ENCODE assay signal across 8 cellular contexts in the genomic region with DNA sequence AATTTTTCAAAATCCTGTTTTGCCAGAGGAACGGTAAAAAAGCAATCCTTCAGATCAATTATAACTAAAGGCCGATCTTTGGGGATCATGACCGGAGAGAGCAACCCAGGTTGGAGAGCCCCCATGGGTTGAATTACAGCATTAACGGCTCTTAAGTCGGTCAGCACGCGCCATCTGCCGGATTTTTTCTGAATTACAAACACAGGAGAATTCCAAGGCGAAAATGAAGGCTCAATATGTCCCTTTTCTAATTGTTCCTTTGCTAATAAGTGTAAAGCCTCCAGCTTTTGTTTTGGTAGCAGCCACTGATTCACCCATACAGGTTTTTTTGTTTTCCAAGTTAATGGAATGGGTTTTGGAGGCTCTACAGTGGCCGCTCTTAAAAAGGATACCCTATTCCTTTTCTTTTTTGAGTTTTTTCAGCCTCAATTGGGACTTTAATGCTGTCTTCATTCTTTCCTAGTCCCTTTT. TPM values are rescaled to one million over a fixed set of nuclear protein-coding genes. Genes with fewer than 3 reads are reported as not detected.
DNase-seq lines count a peak whose midpoint lies in the region; ATAC-seq, FAIRE-seq and TF ChIP-seq lines count a peak whose summit lies in the region.

No MANE protein-coding gene starts in this region.

- dilution Hi-C loops in endothelial cell of umbilical vein (cut with MboI; ENCODE audit: extremely low pct_ligation_motif_present, low sequenced_read_pairs): no loop called here

- no peak overlapping the region for H2AFZ ChIP-seq in endothelial cell of umbilical vein (ENCODE audit: low read depth, low read length)

- H3K9me3 ChIP-seq in BLaER1 (no peaks in the 10 kb centered on the region), endothelial cell of umbilical vein (replicated peaks; ENCODE audit: control insufficient read depth, insufficient read depth, low read length) (no peaks in the 10 kb centered on the region)

- H3K4me2 ChIP-seq in BLaER1 (peak overlapping the region; percentile 88), endothelial cell of umbilical vein (ENCODE audit: insufficient read depth, low read length) (no peak overlapping the region)

- H3K27me3 ChIP-seq in BLaER1: no peaks in the 10 kb centered on the region
- no peaks in the 10 kb centered on the region for H3K27me3 ChIP-seq in HL-60 (ENCODE audit: insufficient read depth, poor library complexity, severe bottlenecking)
- H3K27me3 ChIP-seq in endothelial cell of umbilical vein (ENCODE audit: control insufficient read depth in 2 of 2, insufficient read depth in 2 of 2, low read length in 2 of 2): no peaks in the 10 kb centered on the region

- H3K36me3 Mint-ChIP-seq in activated CD8-positive, alpha-beta T cell treated with anti-CD3 and anti-CD28 coated beads, Interleukin-2, amount 10 ng/mL, durations not matched to agents 7 days and 5 days (ENCODE audit: low read depth): no peaks in the 10 kb centered on the region
- no peaks in the 10 kb centered on the region for H3K36me3 Mint-ChIP-seq in nephron progenitor cell (ENCODE audit: low read depth)

- H3K4me3 ChIP-seq in BLaER1: no peak overlapping the region
- H3K4me3 ChIP-seq in HL-60 (replicated peaks; ENCODE audit: insufficient read depth, low read length): no peak overlapping the region
- H3K4me3 ChIP-seq in endothelial cell of umbilical vein (replicated peaks in 1 of 3; ENCODE audit: insufficient read depth in 1 of 3, low read depth in 1 of 3, low read length in 3 of 3): no peak overlapping the region

- H3K9me1 ChIP-seq in endothelial cell of umbilical vein (replicated peaks; ENCODE audit: control insufficient read depth, extremely low read depth, insufficient read depth, low read length): no peaks in the 10 kb centered on the region

- no peak overlapping the region for H3K4me3 Mint-ChIP-seq in activated CD8-positive, alpha-beta T cell treated with anti-CD3 and anti-CD28 coated beads, Interleukin-2, amount 10 ng/mL, durations not matched to agents 7 days and 5 days
- H3K4me3 Mint-ChIP-seq in nephron progenitor cell: no peak overlapping the region

- H3K36me3 ChIP-seq in BLaER1 (no peaks in the 10 kb centered on the region), endothelial cell of umbilical vein (ENCODE audit: control insufficient read depth in 2 of 2, extremely low read depth in 1 of 2, insufficient read depth in 2 of 2, low read length in 2 of 2) (no peaks in the 10 kb centered on the region)

- H3K27me3 Mint-ChIP-seq in activated CD8-positive, alpha-beta T cell treated with anti-CD3 and anti-CD28 coated beads, Interleukin-2, amount 10 ng/mL, durations not matched to agents 7 days and 5 days (ENCODE audit: low read depth): no peaks in the 10 kb centered on the region
- peaks cover 4% of the 10 kb centered on the region for H3K27me3 Mint-ChIP-seq in nephron progenitor cell (ENCODE audit: low read depth, poor library complexity)

- no peak for TF ChIP-seq POLR2A in endothelial cell of umbilical vein (IDR thresholded peaks at IDR 0.05; ENCODE audit: low read depth, low read length)

- POLR2A ChIA-PET in activated CD8-positive, alpha-beta T cell treated with anti-CD3 and anti-CD28 coated beads, Interleukin-2, amount 10 ng/mL, durations not matched to agents 7 days and 5 days (lab: Charles Lee): no interaction called here
- POLR2A ChIA-PET in endothelial cell of umbilical vein (lab: Charles Lee): interaction anchor here (0.6 kb wide), 1 partner anchor 10 kb away, joined by 4 read pairs; no protein-coding TSS in a partner anchor

- peak; percentile 85 for FAIRE-seq in endothelial cell of umbilical vein (lab: Jason Lieb, UNC)

- H3K27ac ChIP-seq in BLaER1: no peak overlapping the region
- no peak overlapping the region for H3K27ac ChIP-seq in HL-60 (replicated peaks)
- no peak overlapping the region for H3K27ac ChIP-seq in endothelial cell of umbilical vein (ENCODE audit: insufficient read depth, low read depth, low read length)

- no peak overlapping the region for H3K27ac Mint-ChIP-seq in activated CD8-positive, alpha-beta T cell treated with anti-CD3 and anti-CD28 coated beads, Interleukin-2, amount 10 ng/mL, durations not matched to agents 7 days and 5 days
- no peak overlapping the region for H3K27ac Mint-ChIP-seq in nephron progenitor cell

- DNase-seq in HL-60 (ENCODE audit: low read depth in 1 of 2, low spot score in 1 of 2) (peak in 1 of 2 experiments; percentile 75), NK-92 (lab: John Stamatoyannopoulos, UW; ENCODE audit: unreplicated experiment) (peak; percentile 2), endothelial cell of umbilical vein (ENCODE audit: low read depth, low spot score) (peak; percentile 64), nephron progenitor cell (peak; percentile 76), stromal cell of bone marrow (ENCODE audit: low read depth) (peak; percentile 38)
- peak; percentile 84 for DNase-seq in activated CD8-positive, alpha-beta T cell treated with anti-CD3 and anti-CD28 coated beads, Interleukin-2, amount 10 ng/mL, durations not matched to agents 7 days and 5 days

- H4K20me1 ChIP-seq in BLaER1: no peaks in the 10 kb centered on the region
- no peaks in the 10 kb centered on the region for H4K20me1 ChIP-seq in endothelial cell of umbilical vein (replicated peaks; ENCODE audit: control insufficient read depth, extremely low read depth, insufficient read depth, low read length)

- BruUV-seq in endothelial cell of umbilical vein (replicated peaks; lab: Mats Ljungman, UMichigan): no TSS peak

- H3K79me2 ChIP-seq in endothelial cell of umbilical vein (ENCODE audit: control insufficient read depth, insufficient read depth, low read length): no peaks in the 10 kb centered on the region

- TF ChIP-seq CTCF in HL-60 (IDR thresholded peaks at IDR 0.05; ENCODE audit: insufficient read depth, low read length): peak; percentile 33
- peak; percentile 47 to 49 for TF ChIP-seq CTCF in endothelial cell of umbilical vein (IDR thresholded peaks at IDR 0.05; ENCODE audit: extremely low read depth in 1 of 2, insufficient read depth in 1 of 2, low read depth in 1 of 2, low read length in 2 of 2)
- TF ChIP-seq CTCF in nephron progenitor cell (IDR thresholded peaks at IDR 0.05): peak; percentile 73

- no peaks in the 10 kb centered on the region for H3K9me3 Mint-ChIP-seq in activated CD8-positive, alpha-beta T cell treated with anti-CD3 and anti-CD28 coated beads, Interleukin-2, amount 10 ng/mL, durations not matched to agents 7 days and 5 days (ENCODE audit: insufficient read depth)
- no peaks in the 10 kb centered on the region for H3K9me3 Mint-ChIP-seq in nephron progenitor cell

- peaks cover 17% of the 10 kb centered on the region for H3K4me1 Mint-ChIP-seq in activated CD8-positive, alpha-beta T cell treated with anti-CD3 and anti-CD28 coated beads, Interleukin-2, amount 10 ng/mL, durations not matched to agents 7 days and 5 days (ENCODE audit: low read depth)
- H3K4me1 Mint-ChIP-seq in nephron progenitor cell: peaks cover 44% of the 10 kb centered on the region

- intact Hi-C loops in endothelial cell of umbilical vein (cut with micrococcal nuclease): loop anchor here (1.0 to 5.0 kb wide), 4 partner anchors 9 to 238 kb away; a partner anchor contains a TSS

- H3K9ac ChIP-seq in BLaER1: no peak overlapping the region
- no peak overlapping the region for H3K9ac ChIP-seq in endothelial cell of umbilical vein (replicated peaks; ENCODE audit: extremely low read depth, insufficient read depth, low read length)

- CTCF ChIA-PET in activated CD8-positive, alpha-beta T cell treated with anti-CD3 and anti-CD28 coated beads, Interleukin-2, amount 10 ng/mL, durations not matched to agents 7 days and 5 days (lab: Charles Lee): interaction anchor here (0.7 to 4.0 kb wide), 10 partner anchors 16 to 245 kb away, joined by 3 to 17 read pairs (median 4); partner anchors contain the start of gene RPL7L1
- CTCF ChIA-PET in endothelial cell of umbilical vein (lab: Charles Lee): interaction anchor here (1.0 to 3.6 kb wide), 2 partner anchors 211 to 236 kb away, joined by 3 to 22 read pairs; no protein-coding TSS in a partner anchor

- H3K4me1 ChIP-seq in BLaER1 (peaks cover 57% of the 10 kb centered on the region), endothelial cell of umbilical vein (ENCODE audit: control insufficient read depth, extremely low read depth, insufficient read depth, low read length) (peaks cover 7% of the 10 kb centered on the region)

- ATAC-seq in activated CD8-positive, alpha-beta T cell treated with anti-CD3 and anti-CD28 coated beads, Interleukin-2, amount 10 ng/mL, durations not matched to agents 7 days and 5 days: no peak
- ATAC-seq in GM21619 (IDR thresholded peaks at IDR 0.05; ENCODE audit: unreplicated experiment): no peak

RNA-seq across cellular contexts. Expression of gene PTCRA, which starts 16.9 kb away (rescaled TPM):
- not detected for total RNA-seq in activated CD8-positive, alpha-beta T cell treated with anti-CD3 and anti-CD28 coated beads, Interleukin-2, amount 10 ng/mL, durations not matched to agents 7 days and 5 days
- not detected in 2 replicates for total RNA-seq in endothelial cell of umbilical vein
- 0.13 TPM in 1 of 2 replicates, not detected in the other for polyA plus RNA-seq in endothelial cell of umbilical vein
- polyA plus RNA-seq in endothelial cell of umbilical vein (2011; cell fraction: cytosol; rRNA removed): not detected in 2 replicates
- not detected in 2 replicates for polyA plus RNA-seq in endothelial cell of umbilical vein (2011; cell fraction: nucleus; rRNA removed)
- polyA plus RNA-seq in endothelial cell of umbilical vein (2012): not detected in 2 replicates
- polyA minus RNA-seq in endothelial cell of umbilical vein: 0.29 TPM in 1 of 2 replicates, not detected in the other
- not detected for polyA minus RNA-seq in endothelial cell of umbilical vein (2011; cell fraction: cytosol; rRNA and poly(A)+ RNA removed)
- not detected in 2 replicates for polyA minus RNA-seq in endothelial cell of umbilical vein (2011; cell fraction: nucleus; rRNA and poly(A)+ RNA removed)

RNA-seq across cellular contexts. Expression of gene RPL7L1, which starts 19.5 kb away (rescaled TPM):
- total RNA-seq in activated CD8-positive, alpha-beta T cell treated with anti-CD3 and anti-CD28 coated beads, Interleukin-2, amount 10 ng/mL, durations not matched to agents 7 days and 5 days: 10 to 100 TPM; 74.1 to 77.9 TPM
- total RNA-seq in endothelial cell of umbilical vein: 94.4 and 103 TPM in 2 replicates
- 31.1 and 36.9 TPM in 2 replicates for polyA plus RNA-seq in endothelial cell of umbilical vein
- 45.1 and 46.4 TPM in 2 replicates for polyA plus RNA-seq in endothelial cell of umbilical vein (2011; cell fraction: cytosol; rRNA removed)
- polyA plus RNA-seq in endothelial cell of umbilical vein (2011; cell fraction: nucleus; rRNA removed): 22.7 and 29.3 TPM in 2 replicates
- polyA plus RNA-seq in endothelial cell of umbilical vein (2012): 76.1 and 116 TPM in 2 replicates
- 48.1 and 48.9 TPM in 2 replicates for polyA minus RNA-seq in endothelial cell of umbilical vein
- polyA minus RNA-seq in endothelial cell of umbilical vein (2011; cell fraction: cytosol; rRNA and poly(A)+ RNA removed): 47.2 TPM
- 33.2 and 38.6 TPM in 2 replicates for polyA minus RNA-seq in endothelial cell of umbilical vein (2011; cell fraction: nucleus; rRNA and poly(A)+ RNA removed)

RNA-seq across cellular contexts. Expression of gene CNPY3, which starts 30.4 kb away (rescaled TPM):
- 10 to 100 TPM; 86.0 to 87.6 TPM for total RNA-seq in activated CD8-positive, alpha-beta T cell treated with anti-CD3 and anti-CD28 coated beads, Interleukin-2, amount 10 ng/mL, durations not matched to agents 7 days and 5 days
- total RNA-seq in endothelial cell of umbilical vein: 43.3 and 53.1 TPM in 2 replicates
- polyA plus RNA-seq in endothelial cell of umbilical vein: 40.8 and 46.4 TPM in 2 replicates
- polyA plus RNA-seq in endothelial cell of umbilical vein (2011; cell fraction: cytosol; rRNA removed): 49.1 and 51.6 TPM in 2 replicates
- polyA plus RNA-seq in endothelial cell of umbilical vein (2011; cell fraction: nucleus; rRNA removed): 31.4 and 34.4 TPM in 2 replicates
- 27.0 and 33.6 TPM in 2 replicates for polyA plus RNA-seq in endothelial cell of umbilical vein (2012)
- polyA minus RNA-seq in endothelial cell of umbilical vein: 28.2 and 31.4 TPM in 2 replicates
- polyA minus RNA-seq in endothelial cell of umbilical vein (2011; cell fraction: cytosol; rRNA and poly(A)+ RNA removed): 21.9 TPM
- 7.0 and 9.2 TPM in 2 replicates for polyA minus RNA-seq in endothelial cell of umbilical vein (2011; cell fraction: nucleus; rRNA and poly(A)+ RNA removed)
